ENCODE assay signal across 14 cellular contexts in the genomic region with DNA sequence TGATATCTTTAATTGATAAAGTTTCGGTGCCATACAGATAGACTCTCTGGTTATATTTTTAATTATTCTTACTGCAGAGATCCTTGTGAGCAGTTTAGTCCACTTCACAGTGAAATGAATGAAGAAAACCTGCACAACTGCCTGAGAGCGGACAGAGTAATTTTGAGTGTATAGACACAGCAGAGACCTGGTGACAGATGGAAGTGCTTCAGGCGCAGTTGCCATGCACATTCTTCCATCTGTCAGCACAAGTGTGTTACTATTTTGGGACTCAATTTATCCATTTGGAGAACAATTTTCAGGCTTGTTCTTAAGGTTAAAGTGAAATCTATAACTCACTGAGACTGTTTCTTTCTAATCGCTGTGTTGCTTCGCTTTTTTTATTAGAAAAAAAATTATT.
"Had no signal": no experiment of that assay in that cellular context is flagged by ENCODE, and none has a peak within 500 bp of the region (broad histone marks: within the 10 kb centered on the region; RNA-seq: fewer than 3 reads in every experiment).

No MANE protein-coding gene starts in this region.

- H3K4me1 ChIP-seq: tibial artery, uterus had no signal

- H3K9me3 ChIP-seq: uterus had no signal

- H3K4me3 ChIP-seq: mucosa of descending colon, tibial artery, uterus had no signal

- ATAC-seq: activated T-helper 17 cell treated with anti-CD3 and anti-CD28 coated beads, Interleukin-2, amount 50 U/mL, for 72 hours; mucosa of descending colon; natural killer cell treated with Interleukin-12 subunit alpha and Interleukin-12 subunit beta and Interleukin-15 and Interleukin-18, amount 100 ng/mL, for 72 hours; stimulated activated effector memory CD8-positive, alpha-beta T cell treated with anti-CD3 and anti-CD28 coated beads, Interleukin-12 subunit alpha, Interleukin-12 subunit beta, amount 100 ng/mL, for 72 hours had no signal

- H3K36me3 ChIP-seq: tibial artery, uterus had no signal

- DNase-seq: activated CD4-positive, alpha-beta T cell treated with anti-CD3 and anti-CD28 coated beads, Interleukin-2, amount 10 ng/mL, durations not matched to agents 7 days and 5 days; activated CD4-positive, CD25-positive, alpha-beta regulatory T cell; activated CD8-positive, alpha-beta memory T cell treated with anti-CD3 and anti-CD28 coated beads for 24 hours; activated naive CD4-positive, alpha-beta T cell treated with anti-CD3 and anti-CD28 coated beads, Interleukin-2, amount 10 ng/mL, durations not matched to agents 7 days and 5 days; dermis blood vessel endothelial cell; endodermal cell; erythroblast; mucosa of descending colon; T-helper 2 cell; tibial artery; uterus had no signal

- H3K27me3 ChIP-seq: tibial artery, uterus had no signal

- H3K27ac ChIP-seq: tibial artery, uterus had no signal
